ENCODE assay signal across 1 cellular context in genomic region chr20:298755-299391, GRCh38.
A peak's percentile ranks its signal among the peaks of the same experiment; 100 is the strongest.
TF ChIP-seq lines count a peak whose summit lies in the region.

No MANE protein-coding gene starts in this region.

TF ChIP-seq in HepG2, 621 proteins besides CTCF, POLR2A, EP300 and RAD21 (continues in another document):
- TF ChIP-seq MIXL1 (CRISPR knock-in tag; IDR thresholded peaks at IDR 0.05) (no peak; the same call in 1 of the 2 replicates), KAT2B (IDR thresholded peaks at IDR 0.05; ENCODE audit: borderline replicate concordance, low read depth, low read length) (no peak), ZNF879 (CRISPR knock-in tag; IDR thresholded peaks at IDR 0.05) (0 out of 2 replicates have a peak, but pooled peaks have one; percentile 5), ZNF329 (CRISPR knock-in tag; IDR thresholded peaks at IDR 0.05; ENCODE audit: low read depth) (no peak), ZSCAN20 (CRISPR knock-in tag; IDR thresholded peaks at IDR 0.05; ENCODE audit: borderline replicate concordance) (no peak), BRD4 (CRISPR knock-in tag; IDR thresholded peaks at IDR 0.05) (0 out of 2 replicates have a peak, but pooled peaks have one; percentile 4), TFAP4 (IDR thresholded peaks at IDR 0.05; ENCODE audit: borderline replicate concordance, low read depth) (no peak), ZNF780A (CRISPR knock-in tag; IDR thresholded peaks at IDR 0.05) (no peak), MTF2 (CRISPR knock-in tag; IDR thresholded peaks at IDR 0.05; ENCODE audit: borderline replicate concordance) (0 out of 2 replicates have a peak, but pooled peaks have one; percentile 16), ZMAT3 (CRISPR knock-in tag; conservative IDR thresholded peaks at IDR 0.05) (0 out of 2 replicates have a peak, but pooled peaks have one; percentile 55), ZNF260 (CRISPR knock-in tag; IDR thresholded peaks at IDR 0.05; ENCODE audit: borderline replicate concordance, low read depth) (no peak), PHF21A (CRISPR knock-in tag; IDR thresholded peaks at IDR 0.05) (0 out of 2 replicates have a peak, but pooled peaks have one; percentile 12), ZNF124 (CRISPR knock-in tag; IDR thresholded peaks at IDR 0.05) (no peak), ZNF749 (CRISPR knock-in tag; IDR thresholded peaks at IDR 0.05; ENCODE audit: borderline replicate concordance) (peak; percentile 70; the same call in 1 of the 2 replicates), MATR3 (CRISPR knock-in tag; IDR thresholded peaks at IDR 0.05) (no peak), ZNF747 (CRISPR knock-in tag; IDR thresholded peaks at IDR 0.05; ENCODE audit: borderline replicate concordance) (peak; percentile 2; the same call in 1 of the 2 replicates), MAX (IDR thresholded peaks at IDR 0.05) (peak; percentile 35; the same call in 1 of the 2 replicates), PHB2 (IDR thresholded peaks at IDR 0.05; ENCODE audit: partially characterized antibody) (no peak), ZNF570 (CRISPR knock-in tag; IDR thresholded peaks at IDR 0.05; ENCODE audit: borderline replicate concordance) (0 out of 2 replicates have a peak, but pooled peaks have one; percentile 11), LCORL (IDR thresholded peaks at IDR 0.05) (no peak), LCORL (CRISPR knock-in tag; IDR thresholded peaks at IDR 0.05) (0 out of 2 replicates have a peak, but pooled peaks have one; percentile 13), SIN3A (IDR thresholded peaks at IDR 0.05; ENCODE audit: borderline replicate concordance, low read depth, low read length) (peak; percentile 56; the same call in 1 of the 2 replicates), RXRB (CRISPR knock-in tag; IDR thresholded peaks at IDR 0.05; ENCODE audit: borderline replicate concordance) (no peak), TBX2 (CRISPR knock-in tag; IDR thresholded peaks at IDR 0.05; ENCODE audit: borderline replicate concordance) (no peak; the same call in 1 of the 2 replicates), ZSCAN22 (CRISPR knock-in tag; IDR thresholded peaks at IDR 0.05) (no peak), HNRNPL (IDR thresholded peaks at IDR 0.05; ENCODE audit: low read depth, low read length) (no peak), ZNF24 (IDR thresholded peaks at IDR 0.05) (no peak), ATF7-NPFF (CRISPR knock-in tag; IDR thresholded peaks at IDR 0.05; ENCODE audit: low read depth) (no peak), EEA1 (CRISPR knock-in tag; IDR thresholded peaks at IDR 0.05; ENCODE audit: borderline replicate concordance) (no peak), ISX (CRISPR knock-in tag; conservative IDR thresholded peaks at IDR 0.05) (no peak), STAT5B (CRISPR knock-in tag; IDR thresholded peaks at IDR 0.05) (no peak), SRY (CRISPR knock-in tag; IDR thresholded peaks at IDR 0.05) (no peak), ZNF263 (CRISPR knock-in tag; IDR thresholded peaks at IDR 0.05) (no peak), MNT (IDR thresholded peaks at IDR 0.05) (0 out of 2 replicates have a peak, but pooled peaks have one; percentile 2), ZNF343 (CRISPR knock-in tag; IDR thresholded peaks at IDR 0.05) (no peak), ZNF629 (CRISPR knock-in tag; conservative IDR thresholded peaks at IDR 0.05) (no peak), ZBTB46 (CRISPR knock-in tag; IDR thresholded peaks at IDR 0.05; ENCODE audit: borderline replicate concordance) (peak; percentile 17; the same call in 1 of the 2 replicates), ZNF441 (CRISPR knock-in tag; IDR thresholded peaks at IDR 0.05; ENCODE audit: borderline replicate concordance) (peak; percentile 21; the same call in 1 of the 2 replicates), HOXA5 (CRISPR knock-in tag; IDR thresholded peaks at IDR 0.05) (0 out of 2 replicates have a peak, but pooled peaks have one; percentile 18), THYN1 (CRISPR knock-in tag; IDR thresholded peaks at IDR 0.05; ENCODE audit: borderline replicate concordance, low read depth) (0 out of 2 replicates have a peak, but pooled peaks have one; percentile 16), KDM5A (IDR thresholded peaks at IDR 0.05; ENCODE audit: borderline replicate concordance, low read length) (no peak), ZNF224 (CRISPR knock-in tag; IDR thresholded peaks at IDR 0.05) (peak; percentile 54; the same call in 1 of the 2 replicates), ZSCAN31 (CRISPR knock-in tag; IDR thresholded peaks at IDR 0.05; ENCODE audit: low read depth) (peak; percentile 51; the same call in 1 of the 2 replicates), FOXK1 (CRISPR knock-in tag; IDR thresholded peaks at IDR 0.05; ENCODE audit: borderline replicate concordance, low read depth) (no peak), EHMT2 (IDR thresholded peaks at IDR 0.05; ENCODE audit: borderline replicate concordance, low read depth, low read length) (no peak), CAMTA2 (CRISPR knock-in tag; IDR thresholded peaks at IDR 0.05; ENCODE audit: borderline replicate concordance) (no peak; the same call in 1 of the 2 replicates), ZNF550 (CRISPR knock-in tag; IDR thresholded peaks at IDR 0.05; ENCODE audit: borderline replicate concordance) (0 out of 2 replicates have a peak, but pooled peaks have one; percentile 13), GTF2F1 (IDR thresholded peaks at IDR 0.05; ENCODE audit: low read length) (no peak)
- TF ChIP-seq, protein P1, sequence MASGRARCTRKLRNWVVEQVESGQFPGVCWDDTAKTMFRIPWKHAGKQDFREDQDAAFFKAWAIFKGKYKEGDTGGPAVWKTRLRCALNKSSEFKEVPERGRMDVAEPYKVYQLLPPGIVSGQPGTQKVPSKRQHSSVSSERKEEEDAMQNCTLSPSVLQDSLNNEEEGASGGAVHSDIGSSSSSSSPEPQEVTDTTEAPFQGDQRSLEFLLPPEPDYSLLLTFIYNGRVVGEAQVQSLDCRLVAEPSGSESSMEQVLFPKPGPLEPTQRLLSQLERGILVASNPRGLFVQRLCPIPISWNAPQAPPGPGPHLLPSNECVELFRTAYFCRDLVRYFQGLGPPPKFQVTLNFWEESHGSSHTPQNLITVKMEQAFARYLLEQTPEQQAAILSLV (CRISPR knock-in tag; IDR thresholded peaks at IDR 0.05; ENCODE audit: borderline replicate concordance) = peak; percentile 4; the same call in 1 of the 2 replicates
- TF ChIP-seq, protein P2, sequence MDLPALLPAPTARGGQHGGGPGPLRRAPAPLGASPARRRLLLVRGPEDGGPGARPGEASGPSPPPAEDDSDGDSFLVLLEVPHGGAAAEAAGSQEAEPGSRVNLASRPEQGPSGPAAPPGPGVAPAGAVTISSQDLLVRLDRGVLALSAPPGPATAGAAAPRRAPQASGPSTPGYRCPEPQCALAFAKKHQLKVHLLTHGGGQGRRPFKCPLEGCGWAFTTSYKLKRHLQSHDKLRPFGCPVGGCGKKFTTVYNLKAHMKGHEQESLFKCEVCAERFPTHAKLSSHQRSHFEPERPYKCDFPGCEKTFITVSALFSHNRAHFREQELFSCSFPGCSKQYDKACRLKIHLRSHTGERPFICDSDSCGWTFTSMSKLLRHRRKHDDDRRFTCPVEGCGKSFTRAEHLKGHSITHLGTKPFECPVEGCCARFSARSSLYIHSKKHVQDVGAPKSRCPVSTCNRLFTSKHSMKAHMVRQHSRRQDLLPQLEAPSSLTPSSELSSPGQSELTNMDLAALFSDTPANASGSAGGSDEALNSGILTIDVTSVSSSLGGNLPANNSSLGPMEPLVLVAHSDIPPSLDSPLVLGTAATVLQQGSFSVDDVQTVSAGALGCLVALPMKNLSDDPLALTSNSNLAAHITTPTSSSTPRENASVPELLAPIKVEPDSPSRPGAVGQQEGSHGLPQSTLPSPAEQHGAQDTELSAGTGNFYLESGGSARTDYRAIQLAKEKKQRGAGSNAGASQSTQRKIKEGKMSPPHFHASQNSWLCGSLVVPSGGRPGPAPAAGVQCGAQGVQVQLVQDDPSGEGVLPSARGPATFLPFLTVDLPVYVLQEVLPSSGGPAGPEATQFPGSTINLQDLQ (CRISPR knock-in tag; IDR thresholded peaks at IDR 0.05) = no peak
- TF ChIP-seq, protein P3, sequence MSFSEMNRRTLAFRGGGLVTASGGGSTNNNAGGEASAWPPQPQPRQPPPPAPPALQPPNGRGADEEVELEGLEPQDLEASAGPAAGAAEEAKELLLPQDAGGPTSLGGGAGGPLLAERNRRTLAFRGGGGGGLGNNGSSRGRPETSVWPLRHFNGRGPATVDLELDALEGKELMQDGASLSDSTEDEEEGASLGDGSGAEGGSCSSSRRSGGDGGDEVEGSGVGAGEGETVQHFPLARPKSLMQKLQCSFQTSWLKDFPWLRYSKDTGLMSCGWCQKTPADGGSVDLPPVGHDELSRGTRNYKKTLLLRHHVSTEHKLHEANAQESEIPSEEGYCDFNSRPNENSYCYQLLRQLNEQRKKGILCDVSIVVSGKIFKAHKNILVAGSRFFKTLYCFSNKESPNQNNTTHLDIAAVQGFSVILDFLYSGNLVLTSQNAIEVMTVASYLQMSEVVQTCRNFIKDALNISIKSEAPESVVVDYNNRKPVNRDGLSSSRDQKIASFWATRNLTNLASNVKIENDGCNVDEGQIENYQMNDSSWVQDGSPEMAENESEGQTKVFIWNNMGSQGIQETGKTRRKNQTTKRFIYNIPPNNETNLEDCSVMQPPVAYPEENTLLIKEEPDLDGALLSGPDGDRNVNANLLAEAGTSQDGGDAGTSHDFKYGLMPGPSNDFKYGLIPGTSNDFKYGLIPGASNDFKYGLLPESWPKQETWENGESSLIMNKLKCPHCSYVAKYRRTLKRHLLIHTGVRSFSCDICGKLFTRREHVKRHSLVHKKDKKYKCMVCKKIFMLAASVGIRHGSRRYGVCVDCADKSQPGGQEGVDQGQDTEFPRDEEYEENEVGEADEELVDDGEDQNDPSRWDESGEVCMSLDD (CRISPR knock-in tag; IDR thresholded peaks at IDR 0.05; ENCODE audit: borderline replicate concordance) = no peak
- TF ChIP-seq, protein P4, sequence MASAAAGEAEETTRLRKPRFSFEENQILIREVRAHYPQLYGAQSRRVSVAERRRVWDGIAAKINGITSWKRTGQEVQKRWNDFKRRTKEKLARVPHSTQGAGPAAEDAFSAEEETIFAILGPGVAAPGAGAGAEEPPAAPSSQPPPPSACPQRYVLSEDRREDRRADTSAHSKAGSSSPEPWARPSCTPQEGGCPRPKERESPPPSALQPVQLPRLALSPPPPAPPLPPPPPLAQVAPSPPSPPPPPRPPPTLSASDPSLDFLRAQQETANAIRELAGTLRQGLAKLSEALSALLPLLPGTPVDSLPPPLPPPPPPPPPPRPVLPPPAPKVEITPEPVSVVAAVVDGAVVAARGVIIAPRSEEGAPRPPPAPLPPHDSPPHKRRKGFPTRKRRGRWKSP (CRISPR knock-in tag; IDR thresholded peaks at IDR 0.05) = no peak; the same call in 1 of the 2 replicates
- TF ChIP-seq, protein P5, sequence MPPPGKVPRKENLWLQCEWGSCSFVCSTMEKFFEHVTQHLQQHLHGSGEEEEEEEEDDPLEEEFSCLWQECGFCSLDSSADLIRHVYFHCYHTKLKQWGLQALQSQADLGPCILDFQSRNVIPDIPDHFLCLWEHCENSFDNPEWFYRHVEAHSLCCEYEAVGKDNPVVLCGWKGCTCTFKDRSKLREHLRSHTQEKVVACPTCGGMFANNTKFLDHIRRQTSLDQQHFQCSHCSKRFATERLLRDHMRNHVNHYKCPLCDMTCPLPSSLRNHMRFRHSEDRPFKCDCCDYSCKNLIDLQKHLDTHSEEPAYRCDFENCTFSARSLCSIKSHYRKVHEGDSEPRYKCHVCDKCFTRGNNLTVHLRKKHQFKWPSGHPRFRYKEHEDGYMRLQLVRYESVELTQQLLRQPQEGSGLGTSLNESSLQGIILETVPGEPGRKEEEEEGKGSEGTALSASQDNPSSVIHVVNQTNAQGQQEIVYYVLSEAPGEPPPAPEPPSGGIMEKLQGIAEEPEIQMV (CRISPR knock-in tag; IDR thresholded peaks at IDR 0.05; ENCODE audit: low read depth) = no peak
